Comparison of ENCODE assay signal across 25 cellular contexts in the genomic region with DNA sequence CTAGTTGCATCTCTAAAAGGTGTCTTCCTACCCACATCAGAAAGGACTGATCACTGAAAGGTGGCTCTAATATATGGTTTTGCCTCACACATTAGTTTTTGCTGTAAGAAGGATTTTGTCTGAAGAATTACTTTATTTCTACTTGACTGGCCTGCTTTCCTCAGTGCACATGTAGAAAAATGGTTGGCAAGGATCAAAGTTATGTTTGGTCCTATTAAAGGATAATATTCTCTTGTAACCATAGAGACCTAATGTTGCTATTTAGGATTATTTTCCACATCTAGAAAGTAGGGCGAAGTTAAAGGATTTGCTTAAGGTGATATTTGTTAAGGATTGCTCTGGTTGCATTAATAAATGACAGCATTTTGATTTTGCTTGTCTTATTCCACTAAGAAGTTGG.
"Had no signal": no experiment of that assay in that cellular context is flagged by ENCODE, and none has a peak within 500 bp of the region (broad histone marks: within the 10 kb centered on the region; RNA-seq: fewer than 3 reads in every experiment).

No MANE protein-coding gene starts in this region.

- H3K4me1 Mint-ChIP-seq: nephron, neural progenitor cell had no signal

- H3K4me3 ChIP-seq: coronary artery, esophagus squamous epithelium, neural progenitor cell, ovary, right lobe of liver, smooth muscle cell, stomach, tibial artery had no signal

- H3K9me3 ChIP-seq: esophagus squamous epithelium, ovary, right lobe of liver, stomach, tibial artery had no signal

- H3K27me3 ChIP-seq: esophagus squamous epithelium, neural progenitor cell, ovary, right lobe of liver, stomach, tibial artery had no signal

- H3K27ac Mint-ChIP-seq: nephron, neural progenitor cell, type B pancreatic cell had no signal

- H3K9me3 Mint-ChIP-seq: neural progenitor cell had no signal

- ATAC-seq: naive thymus-derived CD4-positive, alpha-beta T cell had no signal

- H3K4me3 Mint-ChIP-seq: naive thymus-derived CD4-positive, alpha-beta T cell; nephron; neural progenitor cell; type B pancreatic cell had no signal

- H3K36me3 ChIP-seq: neural progenitor cell, ovary, right lobe of liver had no signal

- H3K4me1 ChIP-seq: neural progenitor cell, right lobe of liver had no signal

- H3K27me3 Mint-ChIP-seq: naive thymus-derived CD4-positive, alpha-beta T cell; type B pancreatic cell had no signal

- DNase-seq: central memory CD4-positive, alpha-beta T cell; dermis blood vessel endothelial cell; effector memory CD4-positive, alpha-beta T cell; erythroblast; esophagus squamous epithelium; foreskin melanocyte; mesenchymal stem cell; midbrain; naive thymus-derived CD4-positive, alpha-beta T cell; nucleus accumbens; ovary; retina; right lobe of liver; stimulated activated CD4-positive, alpha-beta T cell treated with anti-CD3 and anti-CD28 coated beads, Interleukin-12 subunit alpha, Interleukin-12 subunit beta, amount 100 ng/mL, for 4 hours; stimulated activated CD4-positive, alpha-beta T cell treated with anti-CD3 and anti-CD28 coated beads, Interleukin-1b, Interleukin-23, amount 100 ng/mL, for 48 hours; stimulated activated CD4-positive, alpha-beta T cell treated with anti-CD3 and anti-CD28 coated beads, Interleukin-4, amount 100 ng/mL, for 1 hour; stimulated activated CD8-positive, alpha-beta memory T cell treated with anti-CD3 and anti-CD28 coated beads, Interleukin-4, amount 100 ng/mL, for 48 hours; stimulated activated naive CD4-positive, alpha-beta T cell; stomach; tibial artery had no signal

- H3K27ac ChIP-seq: esophagus squamous epithelium, neural progenitor cell, ovary, right lobe of liver, stomach had no signal
